In genomic region chr11:57500926-57501325, GRCh38 we compare ENCODE assay signal across 1 cellular context.
TF ChIP-seq lines count a peak whose summit lies in the region.

No MANE protein-coding gene starts in this region.

TF ChIP-seq in IMR-90, 13 proteins besides CTCF, POLR2A, EP300 and RAD21:
- TF ChIP-seq RFX5 (IDR thresholded peaks at IDR 0.05; ENCODE audit: low read depth, low read length) (no peak), BHLHE40 (IDR thresholded peaks at IDR 0.05; ENCODE audit: low read depth, low read length) (no peak), NFE2L2 (IDR thresholded peaks at IDR 0.05; ENCODE audit: low read depth, low read length) (no peak), MXI1 (IDR thresholded peaks at IDR 0.05; ENCODE audit: borderline replicate concordance, low read depth, low read length) (no peak), CHD1 (IDR thresholded peaks at IDR 0.05; ENCODE audit: low read depth, low read length) (no peak), SMC3 (IDR thresholded peaks at IDR 0.05; ENCODE audit: low read depth, low read length) (no peak), MAFK (IDR thresholded peaks at IDR 0.05; ENCODE audit: low read depth, low read length) (no peak), MAZ (IDR thresholded peaks at IDR 0.05; ENCODE audit: borderline replicate concordance, low read depth, low read length) (no peak), ELK1 (IDR thresholded peaks at IDR 0.05; ENCODE audit: borderline replicate concordance, low read depth, low read length) (no peak)
